Comparison of ENCODE assay signal across 14 cellular contexts in the genomic region with DNA sequence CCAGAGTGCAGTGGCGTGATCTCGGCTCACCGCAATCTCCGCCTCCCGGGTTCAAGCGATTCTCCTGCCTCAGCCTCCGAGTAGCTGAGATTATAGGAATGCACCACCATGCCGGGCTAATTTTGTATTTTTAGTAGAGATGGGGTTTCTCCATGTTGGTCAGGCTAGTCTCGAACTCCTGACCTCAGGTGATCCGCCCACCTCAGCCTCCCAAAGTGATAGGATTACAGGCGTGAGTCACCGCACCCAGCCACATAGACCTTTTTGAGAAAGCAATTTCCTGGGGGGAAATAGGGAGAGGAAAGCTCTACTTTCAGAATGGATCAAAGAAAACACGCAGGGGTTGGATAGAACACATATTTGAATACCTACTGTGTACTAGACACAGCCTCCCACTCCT. TPM values are rescaled to one million over a fixed set of nuclear protein-coding genes. Genes with fewer than 3 reads are reported as not detected.
DNase-seq lines count a peak whose midpoint lies in the region; ATAC-seq, FAIRE-seq and TF ChIP-seq lines count a peak whose summit lies in the region.
"Not testable (repeated sequence)": the region's sequence is repeated elsewhere in the genome, so short reads cannot be mapped to it uniquely, and the experiment has no call there.
"Had no signal": no experiment of that assay in that cellular context is flagged by ENCODE, and none has a peak within 500 bp of the region (broad histone marks: within the 10 kb centered on the region; RNA-seq: fewer than 3 reads in every experiment).

No MANE protein-coding gene starts in this region.

- TF ChIP-seq CTCF in HepG2 (CRISPR knock-in tag; IDR thresholded peaks at IDR 0.05), result not testable (repeated sequence)

- not testable (repeated sequence) for H3K79me2 ChIP-seq in HepG2 (ENCODE audit: insufficient read depth, low read length)

- TF ChIP-seq EP300 in HepG2 (IDR thresholded peaks at IDR 0.05; ENCODE audit: low read depth in 2 of 2, low read length in 2 of 2); HepG2 (CRISPR knock-in tag; IDR thresholded peaks at IDR 0.05; ENCODE audit: borderline replicate concordance): not testable (repeated sequence)

- H3K27me3 ChIP-seq in HepG2 (ENCODE audit: control insufficient read depth in 1 of 2, insufficient read depth in 2 of 2, low read length in 2 of 2), result not testable (repeated sequence)

- not testable (repeated sequence) for H3K4me1 Mint-ChIP-seq in activated CD4-positive, alpha-beta T cell treated with anti-CD3 and anti-CD28 coated beads, Interleukin-2, amount 10 ng/mL, durations not matched to agents 7 days and 5 days
- peaks cover 23% of the 10 kb centered on the region for H3K4me1 Mint-ChIP-seq in activated naive CD4-positive, alpha-beta T cell treated with anti-CD3 and anti-CD28 coated beads, Interleukin-2, amount 50 U/mL, for 24 hours

- peaks cover 34% of the 10 kb centered on the region for H3K36me3 Mint-ChIP-seq in activated CD4-positive, alpha-beta T cell treated with anti-CD3 and anti-CD28 coated beads, Interleukin-2, amount 10 ng/mL, durations not matched to agents 7 days and 5 days (ENCODE audit: low read depth)
- H3K36me3 Mint-ChIP-seq in activated naive CD4-positive, alpha-beta T cell treated with anti-CD3 and anti-CD28 coated beads, Interleukin-2, amount 50 U/mL, for 24 hours, result not testable (repeated sequence)

- H3K27ac ChIP-seq in HepG2 (ENCODE audit: extremely low read length, insufficient read depth, low read length), result peak overlapping the region; percentile 11

- not testable (repeated sequence) for H3K9me3 ChIP-seq in HepG2 (ENCODE audit: low read length)

- H3K4me3 Mint-ChIP-seq in activated CD4-positive, alpha-beta T cell treated with anti-CD3 and anti-CD28 coated beads, Interleukin-2, amount 10 ng/mL, durations not matched to agents 7 days and 5 days; activated naive CD4-positive, alpha-beta T cell treated with anti-CD3 and anti-CD28 coated beads, Interleukin-2, amount 50 U/mL, for 24 hours: not testable (repeated sequence)

- H3K9me3 Mint-ChIP-seq in activated CD4-positive, alpha-beta T cell treated with anti-CD3 and anti-CD28 coated beads, Interleukin-2, amount 10 ng/mL, durations not matched to agents 7 days and 5 days; activated naive CD4-positive, alpha-beta T cell treated with anti-CD3 and anti-CD28 coated beads, Interleukin-2, amount 50 U/mL, for 24 hours: not testable (repeated sequence)

- not testable (repeated sequence) for TF ChIP-seq RAD21 in HepG2 (CRISPR knock-in tag; IDR thresholded peaks at IDR 0.05)

- H3K4me2 ChIP-seq in HepG2 (ENCODE audit: low read depth, low read length), result not testable (repeated sequence)

- not testable (repeated sequence) for H2AFZ ChIP-seq in HepG2 (ENCODE audit: low read length)

- not testable (repeated sequence) for H3K9ac ChIP-seq in HepG2 (ENCODE audit: insufficient read depth, low read depth, low read length)

- TF ChIP-seq POLR2A in HepG2 (IDR thresholded peaks at IDR 0.05; ENCODE audit: insufficient read depth in 1 of 2, low read depth in 2 of 2, low read length in 2 of 2), result not testable (repeated sequence)

- not testable (repeated sequence) for H3K4me3 ChIP-seq in HepG2 (replicated peaks in 1 of 3; ENCODE audit: insufficient read depth in 1 of 3, low read depth in 2 of 3, low read length in 3 of 3)

- not testable (repeated sequence) for FAIRE-seq in HepG2 (lab: Jason Lieb, UNC)

- WGBS in HepG2 (ENCODE audit: low lambda C conversion rate), result 93% methylated on average over 11 of the region's 13 CpGs

- CTCF ChIA-PET in activated CD4-positive, alpha-beta T cell treated with anti-CD3 and anti-CD28 coated beads, Interleukin-2, amount 10 ng/mL, durations not matched to agents 7 days and 5 days (lab: Charles Lee); HepG2 (lab: Yijun Ruan, JAX; ENCODE audit: low intra/inter-chr PET ratio, low total read pairs): not testable (repeated sequence)

- H3K27ac Mint-ChIP-seq in activated CD4-positive, alpha-beta T cell treated with anti-CD3 and anti-CD28 coated beads, Interleukin-2, amount 10 ng/mL, durations not matched to agents 7 days and 5 days, result peak overlapping the region; percentile 13
- H3K27ac Mint-ChIP-seq in activated naive CD4-positive, alpha-beta T cell treated with anti-CD3 and anti-CD28 coated beads, Interleukin-2, amount 50 U/mL, for 24 hours, result peak overlapping the region; percentile 73

- H3K4me1 ChIP-seq in HepG2 (ENCODE audit: insufficient read depth, low read length), result not testable (repeated sequence)

- H3K27me3 Mint-ChIP-seq in activated CD4-positive, alpha-beta T cell treated with anti-CD3 and anti-CD28 coated beads, Interleukin-2, amount 10 ng/mL, durations not matched to agents 7 days and 5 days; activated naive CD4-positive, alpha-beta T cell treated with anti-CD3 and anti-CD28 coated beads, Interleukin-2, amount 50 U/mL, for 24 hours: not testable (repeated sequence)

- POLR2A ChIA-PET in activated CD4-positive, alpha-beta T cell treated with anti-CD3 and anti-CD28 coated beads, Interleukin-2, amount 10 ng/mL, durations not matched to agents 7 days and 5 days (lab: Charles Lee); HepG2 (lab: Yijun Ruan, JAX): not testable (repeated sequence)

- not testable (repeated sequence) for ATAC-seq in HepG2

- peaks cover 6 to 38% of the 10 kb centered on the region in 2 experiments; a peak in 4 of 5 replicates for H3K36me3 ChIP-seq in HepG2 (replicated peaks in 1 of 2; ENCODE audit: control insufficient read depth in 1 of 2, insufficient read depth in 2 of 2, low read length in 2 of 2)

- intact Hi-C loops in HepG2 (cut with micrococcal nuclease; ENCODE audit: unreplicated experiment), result not testable (repeated sequence)

- in situ Hi-C loops in HepG2 (cut with HindIII; ENCODE audit: extremely low pct_ligation_motif_present, low pct_unique_long_range_greater_than_20kb), result not testable (repeated sequence)

- peak; percentile 29 for DNase-seq in HT1080 (ENCODE audit: low read depth)
- not testable (repeated sequence) for DNase-seq in activated CD4-positive, alpha-beta T cell treated with anti-CD3 and anti-CD28 coated beads, Interleukin-2, amount 10 ng/mL, durations not matched to agents 7 days and 5 days; HepG2 (ENCODE audit: low spot score)
- DNase-seq in stimulated activated CD4-positive, alpha-beta T cell treated with anti-CD3 and anti-CD28 coated beads, Interleukin-12 subunit alpha, Interleukin-12 subunit beta, amount 100 ng/mL, for 48 hours (ENCODE audit: low read depth in 2 of 3, low spot score in 1 of 3), result peak in 2 of 3 donors; percentile 28 to 31

- H4K20me1 ChIP-seq in HepG2 (ENCODE audit: insufficient read depth, low read length), result not testable (repeated sequence)

- not testable (repeated sequence) for BruUV-seq in HepG2 (replicated peaks; lab: Mats Ljungman, UMichigan)

RNA-seq across cellular contexts. Expression of gene CFAP141, which starts 0.4 kb away (rescaled TPM):
- total RNA-seq in HT1080 (2014; rRNA removed; shearing (Covaris generic)), result not detected in 2 replicates
- polyA plus RNA-seq in HT1080 (2015; cell fraction: cytosol; rRNA removed), result not detected in 2 replicates
- polyA plus RNA-seq in HT1080 (2015; cell fraction: nucleus; rRNA removed), result not detected in 2 replicates
- total RNA-seq in activated CD4-positive, alpha-beta T cell treated with anti-CD3 and anti-CD28 coated beads, Interleukin-2, amount 10 ng/mL, durations not matched to agents 7 days and 5 days, result under 1 TPM in 1 of 2 experiments, not detected in 1; 0.65 TPM
- total RNA-seq in HepG2 (2016; rRNA removed; fragmentation: Illumina TruSeq; extraction: Trizol), result not detected in 2 replicates
- not detected in 2 replicates for total RNA-seq in HepG2 (2016; cell fraction: cytosol; rRNA removed; fragmentation: Illumina TruSeq; extraction: Trizol; ENCODE audit: low read depth)
- not detected in 2 replicates for total RNA-seq in HepG2 (2016; cell fraction: insoluble cytoplasmic fraction; rRNA removed; fragmentation: Illumina TruSeq; extraction: Trizol)
- total RNA-seq in HepG2 (2016; cell fraction: membrane; rRNA removed; fragmentation: Illumina TruSeq; extraction: Trizol), result not detected in 2 replicates
- total RNA-seq in HepG2 (2016; cell fraction: nucleus; rRNA removed; fragmentation: Illumina TruSeq; extraction: Trizol), result not detected in 2 replicates
- not detected in 2 replicates for polyA plus RNA-seq in HepG2 (2011; rRNA removed)
- not detected in 2 replicates for polyA plus RNA-seq in HepG2 (2011; cell fraction: cytosol; rRNA removed)
- not detected in 2 replicates for polyA plus RNA-seq in HepG2 (2011; cell fraction: nucleus; rRNA removed)
- polyA plus RNA-seq in HepG2 (2012), result not detected in 2 replicates
- polyA plus RNA-seq in HepG2 (2016; cell fraction: cytosol; fragmentation: Illumina TruSeq; extraction: Trizol; ENCODE audit: low read depth), result not detected in 2 replicates
- polyA plus RNA-seq in HepG2 (2016; cell fraction: insoluble cytoplasmic fraction; fragmentation: Illumina TruSeq; extraction: Trizol; ENCODE audit: low read depth), result not detected in 2 replicates
- polyA plus RNA-seq in HepG2 (2016; cell fraction: membrane; fragmentation: Illumina TruSeq; extraction: Trizol; ENCODE audit: low read depth), result not detected in 2 replicates
- not detected in 2 replicates for polyA plus RNA-seq in HepG2 (2016; cell fraction: nucleus; fragmentation: Illumina TruSeq; extraction: Trizol; ENCODE audit: insufficient read depth, low read depth)
- not detected in 2 replicates for polyA minus RNA-seq in HepG2 (2011; rRNA and poly(A)+ RNA removed; ENCODE audit: low replicate concordance)
- polyA minus RNA-seq in HepG2 (2011; cell fraction: cytosol; rRNA and poly(A)+ RNA removed), result not detected in 2 replicates
- polyA minus RNA-seq in HepG2 (2011; cell fraction: nucleus; rRNA and poly(A)+ RNA removed), result not detected in 2 replicates
- total RNA-seq: activated CD4-positive, alpha-beta memory T cell treated with anti-CD3 and anti-CD28 coated beads, Interleukin-2, amount 10 ng/mL, durations not matched to agents 7 days and 5 days; aorta; cerebellum; GM23338; left lung; mucosa of gallbladder; pancreas; sciatic nerve; temporal lobe had no signal
- polyA plus RNA-seq: aorta, GM23338 had no signal

RNA-seq across cellular contexts. Expression of gene TPM3, which starts 13.9 kb away (rescaled TPM):
- 703 and 744 TPM in 2 replicates for total RNA-seq in HT1080 (2014; rRNA removed; shearing (Covaris generic))
- 693 and 787 TPM in 2 replicates for polyA plus RNA-seq in HT1080 (2015; cell fraction: cytosol; rRNA removed)
- 470 and 483 TPM in 2 replicates for polyA plus RNA-seq in HT1080 (2015; cell fraction: nucleus; rRNA removed)
- 100 to 1,000 TPM; 781 to 902 TPM for total RNA-seq in activated CD4-positive, alpha-beta T cell treated with anti-CD3 and anti-CD28 coated beads, Interleukin-2, amount 10 ng/mL, durations not matched to agents 7 days and 5 days
- total RNA-seq in HepG2 (2016; rRNA removed; fragmentation: Illumina TruSeq; extraction: Trizol), result 307 and 481 TPM in 2 replicates
- 53.8 and 55.7 TPM in 2 replicates for total RNA-seq in HepG2 (2016; cell fraction: cytosol; rRNA removed; fragmentation: Illumina TruSeq; extraction: Trizol; ENCODE audit: low read depth)
- 323 and 475 TPM in 2 replicates for total RNA-seq in HepG2 (2016; cell fraction: insoluble cytoplasmic fraction; rRNA removed; fragmentation: Illumina TruSeq; extraction: Trizol)
- total RNA-seq in HepG2 (2016; cell fraction: membrane; rRNA removed; fragmentation: Illumina TruSeq; extraction: Trizol), result 138 and 148 TPM in 2 replicates
- total RNA-seq in HepG2 (2016; cell fraction: nucleus; rRNA removed; fragmentation: Illumina TruSeq; extraction: Trizol), result 108 and 115 TPM in 2 replicates
- 131 and 160 TPM in 2 replicates for polyA plus RNA-seq in HepG2 (2011; rRNA removed)
- 118 and 149 TPM in 2 replicates for polyA plus RNA-seq in HepG2 (2011; cell fraction: cytosol; rRNA removed)
- polyA plus RNA-seq in HepG2 (2011; cell fraction: nucleus; rRNA removed), result 45.9 and 62.4 TPM in 2 replicates
- 153 and 194 TPM in 2 replicates for polyA plus RNA-seq in HepG2 (2012)
- 89.5 and 101 TPM in 2 replicates for polyA plus RNA-seq in HepG2 (2016; cell fraction: cytosol; fragmentation: Illumina TruSeq; extraction: Trizol; ENCODE audit: low read depth)
- 611 and 615 TPM in 2 replicates for polyA plus RNA-seq in HepG2 (2016; cell fraction: insoluble cytoplasmic fraction; fragmentation: Illumina TruSeq; extraction: Trizol; ENCODE audit: low read depth)
- polyA plus RNA-seq in HepG2 (2016; cell fraction: membrane; fragmentation: Illumina TruSeq; extraction: Trizol; ENCODE audit: low read depth), result 145 TPM in 2 replicates
- polyA plus RNA-seq in HepG2 (2016; cell fraction: nucleus; fragmentation: Illumina TruSeq; extraction: Trizol; ENCODE audit: insufficient read depth, low read depth), result 192 and 200 TPM in 2 replicates
- polyA minus RNA-seq in HepG2 (2011; rRNA and poly(A)+ RNA removed; ENCODE audit: low replicate concordance), result 66.0 and 182 TPM in 2 replicates
- 56.6 and 67.6 TPM in 2 replicates for polyA minus RNA-seq in HepG2 (2011; cell fraction: cytosol; rRNA and poly(A)+ RNA removed)
- polyA minus RNA-seq in HepG2 (2011; cell fraction: nucleus; rRNA and poly(A)+ RNA removed), result 52.8 and 54.2 TPM in 2 replicates

RNA-seq across cellular contexts. Expression of gene UBAP2L, which starts 15.0 kb away (rescaled TPM):
- 104 and 140 TPM in 2 replicates for total RNA-seq in HT1080 (2014; rRNA removed; shearing (Covaris generic))
- polyA plus RNA-seq in HT1080 (2015; cell fraction: cytosol; rRNA removed), result 122 and 130 TPM in 2 replicates
- polyA plus RNA-seq in HT1080 (2015; cell fraction: nucleus; rRNA removed), result 336 and 368 TPM in 2 replicates
- 100 to 1,000 TPM; 186 to 211 TPM for total RNA-seq in activated CD4-positive, alpha-beta T cell treated with anti-CD3 and anti-CD28 coated beads, Interleukin-2, amount 10 ng/mL, durations not matched to agents 7 days and 5 days
- 74.2 and 75.9 TPM in 2 replicates for total RNA-seq in HepG2 (2016; rRNA removed; fragmentation: Illumina TruSeq; extraction: Trizol)
- total RNA-seq in HepG2 (2016; cell fraction: cytosol; rRNA removed; fragmentation: Illumina TruSeq; extraction: Trizol; ENCODE audit: low read depth), result 32.2 and 32.3 TPM in 2 replicates
- total RNA-seq in HepG2 (2016; cell fraction: insoluble cytoplasmic fraction; rRNA removed; fragmentation: Illumina TruSeq; extraction: Trizol), result 62.4 and 77.2 TPM in 2 replicates
- 48.4 and 51.5 TPM in 2 replicates for total RNA-seq in HepG2 (2016; cell fraction: membrane; rRNA removed; fragmentation: Illumina TruSeq; extraction: Trizol)
- 90.2 and 98.9 TPM in 2 replicates for total RNA-seq in HepG2 (2016; cell fraction: nucleus; rRNA removed; fragmentation: Illumina TruSeq; extraction: Trizol)
- 140 and 159 TPM in 2 replicates for polyA plus RNA-seq in HepG2 (2011; rRNA removed)
- polyA plus RNA-seq in HepG2 (2011; cell fraction: cytosol; rRNA removed), result 59.5 and 64.7 TPM in 2 replicates
- polyA plus RNA-seq in HepG2 (2011; cell fraction: nucleus; rRNA removed), result 243 and 295 TPM in 2 replicates
- 73.3 and 82.5 TPM in 2 replicates for polyA plus RNA-seq in HepG2 (2012)
- polyA plus RNA-seq in HepG2 (2016; cell fraction: cytosol; fragmentation: Illumina TruSeq; extraction: Trizol; ENCODE audit: low read depth), result 27.7 and 30.6 TPM in 2 replicates
- polyA plus RNA-seq in HepG2 (2016; cell fraction: insoluble cytoplasmic fraction; fragmentation: Illumina TruSeq; extraction: Trizol; ENCODE audit: low read depth), result 83.4 and 108 TPM in 2 replicates
- 43.4 and 53.2 TPM in 2 replicates for polyA plus RNA-seq in HepG2 (2016; cell fraction: membrane; fragmentation: Illumina TruSeq; extraction: Trizol; ENCODE audit: low read depth)
- 205 and 223 TPM in 2 replicates for polyA plus RNA-seq in HepG2 (2016; cell fraction: nucleus; fragmentation: Illumina TruSeq; extraction: Trizol; ENCODE audit: insufficient read depth, low read depth)
- 231 and 359 TPM in 2 replicates for polyA minus RNA-seq in HepG2 (2011; rRNA and poly(A)+ RNA removed; ENCODE audit: low replicate concordance)
- 29.0 and 31.7 TPM in 2 replicates for polyA minus RNA-seq in HepG2 (2011; cell fraction: cytosol; rRNA and poly(A)+ RNA removed)
- 310 and 330 TPM in 2 replicates for polyA minus RNA-seq in HepG2 (2011; cell fraction: nucleus; rRNA and poly(A)+ RNA removed)

RNA-seq across cellular contexts. Expression of gene NUP210L, which starts 50.9 kb away (rescaled TPM):
- total RNA-seq in HT1080 (2014; rRNA removed; shearing (Covaris generic)), result 0.03 TPM in 1 of 2 replicates, not detected in the other
- not detected in 2 replicates for polyA plus RNA-seq in HT1080 (2015; cell fraction: cytosol; rRNA removed)
- 0.05 TPM in 1 of 2 replicates, not detected in the other for polyA plus RNA-seq in HT1080 (2015; cell fraction: nucleus; rRNA removed)
- under 1 TPM; 0.04 to 0.12 TPM for total RNA-seq in activated CD4-positive, alpha-beta T cell treated with anti-CD3 and anti-CD28 coated beads, Interleukin-2, amount 10 ng/mL, durations not matched to agents 7 days and 5 days
- total RNA-seq in HepG2 (2016; rRNA removed; fragmentation: Illumina TruSeq; extraction: Trizol), result not detected in 2 replicates
- not detected in 2 replicates for total RNA-seq in HepG2 (2016; cell fraction: cytosol; rRNA removed; fragmentation: Illumina TruSeq; extraction: Trizol; ENCODE audit: low read depth)
- not detected in 2 replicates for total RNA-seq in HepG2 (2016; cell fraction: insoluble cytoplasmic fraction; rRNA removed; fragmentation: Illumina TruSeq; extraction: Trizol)
- total RNA-seq in HepG2 (2016; cell fraction: membrane; rRNA removed; fragmentation: Illumina TruSeq; extraction: Trizol), result not detected in 2 replicates
- not detected in 2 replicates for total RNA-seq in HepG2 (2016; cell fraction: nucleus; rRNA removed; fragmentation: Illumina TruSeq; extraction: Trizol)
- polyA plus RNA-seq in HepG2 (2011; rRNA removed), result not detected in 2 replicates
- polyA plus RNA-seq in HepG2 (2011; cell fraction: cytosol; rRNA removed), result not detected in 2 replicates
- not detected in 2 replicates for polyA plus RNA-seq in HepG2 (2011; cell fraction: nucleus; rRNA removed)
- not detected in 2 replicates for polyA plus RNA-seq in HepG2 (2012)
- not detected in 2 replicates for polyA plus RNA-seq in HepG2 (2016; cell fraction: cytosol; fragmentation: Illumina TruSeq; extraction: Trizol; ENCODE audit: low read depth)
- polyA plus RNA-seq in HepG2 (2016; cell fraction: insoluble cytoplasmic fraction; fragmentation: Illumina TruSeq; extraction: Trizol; ENCODE audit: low read depth), result not detected in 2 replicates
- polyA plus RNA-seq in HepG2 (2016; cell fraction: membrane; fragmentation: Illumina TruSeq; extraction: Trizol; ENCODE audit: low read depth), result not detected in 2 replicates
- polyA plus RNA-seq in HepG2 (2016; cell fraction: nucleus; fragmentation: Illumina TruSeq; extraction: Trizol; ENCODE audit: insufficient read depth, low read depth), result not detected in 2 replicates
- polyA minus RNA-seq in HepG2 (2011; rRNA and poly(A)+ RNA removed; ENCODE audit: low replicate concordance), result 0.04 TPM in 1 of 2 replicates, not detected in the other
- polyA minus RNA-seq in HepG2 (2011; cell fraction: cytosol; rRNA and poly(A)+ RNA removed), result not detected in 2 replicates
- 0.12 TPM in 1 of 2 replicates, not detected in the other for polyA minus RNA-seq in HepG2 (2011; cell fraction: nucleus; rRNA and poly(A)+ RNA removed)
- total RNA-seq: cerebellum, GM23338 had no signal
